ENCODE assay signal across 24 cellular contexts in the genomic region with DNA sequence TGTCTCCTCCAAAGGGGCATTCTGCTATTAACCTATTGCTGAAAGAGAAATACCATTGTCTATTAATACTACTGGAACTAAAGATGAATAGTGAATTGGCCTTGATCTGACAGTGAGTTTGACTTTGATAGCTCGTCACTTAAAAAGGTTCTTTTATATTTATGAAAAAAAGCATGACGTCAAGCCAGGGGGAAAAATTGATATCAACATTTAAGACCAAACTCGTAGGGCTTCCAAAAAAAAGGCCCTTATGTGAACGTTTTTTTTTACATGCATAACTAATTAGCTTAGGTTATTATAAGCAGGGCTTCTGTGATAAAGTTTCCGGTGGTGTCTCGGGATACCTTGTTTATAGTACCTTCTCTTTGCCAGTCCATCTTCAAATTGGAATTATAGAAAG.
A peak's percentile ranks its signal among the peaks of the same experiment; 100 is the strongest.
DNase-seq lines count a peak whose midpoint lies in the region; ATAC-seq, FAIRE-seq and TF ChIP-seq lines count a peak whose summit lies in the region.
"Had no signal": no experiment of that assay in that cellular context is flagged by ENCODE, and none has a peak within 500 bp of the region (broad histone marks: within the 10 kb centered on the region; RNA-seq: fewer than 3 reads in every experiment).

No MANE protein-coding gene starts in this region.

- TF ChIP-seq POLR2A in HepG2 (IDR thresholded peaks at IDR 0.05; ENCODE audit: insufficient read depth in 1 of 2, low read depth in 2 of 2, low read length in 2 of 2) (no peak), right lobe of liver (IDR thresholded peaks at IDR 0.05) (no peak)

- no peak for FAIRE-seq in HepG2 (lab: Jason Lieb, UNC)
- FAIRE-seq: A549, GM12878, GM12892, GM18507 had no signal

- no peak overlapping the region for H3K9ac ChIP-seq in HepG2 (ENCODE audit: insufficient read depth, low read depth, low read length)
- H3K9ac ChIP-seq: BLaER1 treated with 17β-estradiol and CSF1 and Interleukin-3, amounts not matched to agents 10 nM and 100 nM had no signal

- H3K4me3 ChIP-seq in HepG2 (replicated peaks in 1 of 3; ENCODE audit: insufficient read depth in 1 of 3, low read depth in 2 of 3, low read length in 3 of 3) (no peak overlapping the region), right lobe of liver (no peak overlapping the region)
- H3K4me3 ChIP-seq: A549; BLaER1 treated with 17β-estradiol and CSF1 and Interleukin-3, amounts not matched to agents 10 nM and 100 nM; GM12878 had no signal

- intact Hi-C loops in HepG2 (cut with micrococcal nuclease; ENCODE audit: unreplicated experiment) (no loop called here), right lobe of liver (cut with DNase I) (no loop called here), sciatic nerve (cut with DNase I) (no loop called here)

- in situ Hi-C loops in HepG2 (cut with HindIII; ENCODE audit: extremely low pct_ligation_motif_present, low pct_unique_long_range_greater_than_20kb): no loop called here
- in situ Hi-C loops in SK-MEL-5 (cut with HindIII; ENCODE audit: low pct_unique_long_range_greater_than_20kb, low sequenced_read_pairs): no loop called here

- DNase-seq in HepG2 (ENCODE audit: low spot score) (no peak), right lobe of liver (no peak), SK-MEL-5 (ENCODE audit: low read depth, low spot score) (peak; percentile 99), foreskin melanocyte (peak; percentile 95), activated T-cell treated with anti-CD3 and anti-CD28 coated beads for 4 hours (no peak), sciatic nerve (ENCODE audit: low spot score) (no peak)
- DNase-seq: AML-193; CD4-positive, alpha-beta T cell; CD8-positive, alpha-beta T cell; COR-L47; DMS 273 treated with DMSO at 0.1 percent for 48 hours; DMS153; DMS53; DMS79; DND-41; EL; GDM1 had no signal

- POLR2A ChIA-PET in HepG2 (lab: Yijun Ruan, JAX): no interaction called here

- no peaks in the 10 kb centered on the region for H4K20me1 ChIP-seq in HepG2 (ENCODE audit: insufficient read depth, low read length)

- no peak overlapping the region for H3K27ac ChIP-seq in HepG2 (ENCODE audit: extremely low read length, insufficient read depth, low read length)
- H3K27ac ChIP-seq in right lobe of liver: no peak overlapping the region
- H3K27ac ChIP-seq: 22Rv1; A549; BLaER1 treated with 17β-estradiol and CSF1 and Interleukin-3, amounts not matched to agents 10 nM and 100 nM; C4-2B had no signal

- CTCF ChIA-PET in HepG2 (lab: Yijun Ruan, JAX; ENCODE audit: low intra/inter-chr PET ratio, low total read pairs): no interaction called here

- no peaks in the 10 kb centered on the region for H3K79me2 ChIP-seq in HepG2 (ENCODE audit: insufficient read depth, low read length)

- TF ChIP-seq RAD21 in HepG2 (CRISPR knock-in tag; IDR thresholded peaks at IDR 0.05): no peak

- ATAC-seq in HepG2: no peak
- no peak for ATAC-seq in right lobe of liver
- ATAC-seq in sciatic nerve: no peak
- ATAC-seq: A549; CD8-positive, alpha-beta T cell; GM12878 had no signal

- 2% methylated on average over 6 of the region's 6 CpGs for WGBS in HepG2 (ENCODE audit: low lambda C conversion rate)
- WGBS in right lobe of liver (ENCODE audit: insufficient coverage, low coverage, low lambda C conversion rate, missing lambda C conversion rate): 68% methylated on average over 6 of the region's 6 CpGs

- no peaks in the 10 kb centered on the region; a peak in 1 of 5 replicates for H3K27me3 ChIP-seq in HepG2 (ENCODE audit: control insufficient read depth in 1 of 2, insufficient read depth in 2 of 2, low read length in 2 of 2)
- H3K27me3 ChIP-seq in right lobe of liver: no peaks in the 10 kb centered on the region
- H3K27me3 ChIP-seq: BLaER1 treated with 17β-estradiol and CSF1 and Interleukin-3, amounts not matched to agents 10 nM and 100 nM had no signal

- no TSS peak for BruUV-seq in HepG2 (replicated peaks; lab: Mats Ljungman, UMichigan)

- TF ChIP-seq EP300 in HepG2 (IDR thresholded peaks at IDR 0.05; ENCODE audit: low read depth in 2 of 2, low read length in 2 of 2) (no peak), HepG2 (CRISPR knock-in tag; IDR thresholded peaks at IDR 0.05; ENCODE audit: borderline replicate concordance) (no peak)

- H3K4me1 ChIP-seq in HepG2 (ENCODE audit: insufficient read depth, low read length) (no peaks in the 10 kb centered on the region), right lobe of liver (no peaks in the 10 kb centered on the region)

- no peak overlapping the region for H2AFZ ChIP-seq in HepG2 (ENCODE audit: low read length)

- no peak overlapping the region for H3K4me2 ChIP-seq in HepG2 (ENCODE audit: low read depth, low read length)
- H3K4me2 ChIP-seq: A549; BLaER1 treated with 17β-estradiol and CSF1 and Interleukin-3, amounts not matched to agents 10 nM and 100 nM had no signal

- no peaks in the 10 kb centered on the region for H3K36me3 ChIP-seq in HepG2 (replicated peaks in 1 of 2; ENCODE audit: control insufficient read depth in 1 of 2, insufficient read depth in 2 of 2, low read length in 2 of 2)
- H3K36me3 ChIP-seq in right lobe of liver: no peaks in the 10 kb centered on the region

- H3K9me3 ChIP-seq in HepG2 (ENCODE audit: low read length): no peaks in the 10 kb centered on the region
- H3K9me3 ChIP-seq in right lobe of liver: no peaks in the 10 kb centered on the region
- H3K9me3 ChIP-seq: A549; BLaER1 treated with 17β-estradiol and CSF1 and Interleukin-3, amounts not matched to agents 10 nM and 100 nM had no signal

- TF ChIP-seq CTCF in HepG2 (CRISPR knock-in tag; IDR thresholded peaks at IDR 0.05) (no peak), right lobe of liver (IDR thresholded peaks at IDR 0.05) (no peak)

TF ChIP-seq in HepG2, 621 proteins besides CTCF, POLR2A, EP300 and RAD21:
- TF ChIP-seq, protein P1, sequence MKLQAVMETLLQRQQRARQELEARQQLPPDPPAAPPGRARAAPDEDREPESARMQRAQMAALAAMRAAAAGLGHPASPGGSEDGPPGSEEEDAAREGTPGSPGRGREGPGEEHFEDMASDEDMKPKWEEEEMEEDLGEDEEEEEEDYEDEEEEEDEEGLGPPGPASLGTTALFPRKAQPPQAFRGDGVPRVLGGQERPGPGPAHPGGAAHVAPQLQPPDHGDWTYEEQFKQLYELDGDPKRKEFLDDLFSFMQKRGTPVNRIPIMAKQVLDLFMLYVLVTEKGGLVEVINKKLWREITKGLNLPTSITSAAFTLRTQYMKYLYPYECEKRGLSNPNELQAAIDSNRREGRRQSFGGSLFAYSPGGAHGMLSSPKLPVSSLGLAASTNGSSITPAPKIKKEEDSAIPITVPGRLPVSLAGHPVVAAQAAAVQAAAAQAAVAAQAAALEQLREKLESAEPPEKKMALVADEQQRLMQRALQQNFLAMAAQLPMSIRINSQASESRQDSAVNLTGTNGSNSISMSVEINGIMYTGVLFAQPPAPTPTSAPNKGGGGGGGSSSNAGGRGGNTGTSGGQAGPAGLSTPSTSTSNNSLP (IDR thresholded peaks at IDR 0.05; ENCODE audit: low read depth, low read length): no peak
- peak; percentile 62 for TF ChIP-seq CREB1 (IDR thresholded peaks at IDR 0.05)
- TF ChIP-seq CREB1 (CRISPR knock-in tag; IDR thresholded peaks at IDR 0.05): no peak
- no peak for TF ChIP-seq SMC3 (IDR thresholded peaks at IDR 0.05; ENCODE audit: low read length)

Comparison
In these comparisons a context has a peak if more than half of its experiments do, and no peak if none do; other contexts are left out.
1. DNase-seq: peak in SK-MEL-5 (single experiment) and foreskin melanocyte (single experiment); none in HepG2 (single experiment), right lobe of liver (0 of 3), activated T-cell treated with anti-CD3 and anti-CD28 coated beads for 4 hours (single experiment) and sciatic nerve (single experiment).